Comparison of ENCODE assay signal across 20 cellular contexts in the genomic region with DNA sequence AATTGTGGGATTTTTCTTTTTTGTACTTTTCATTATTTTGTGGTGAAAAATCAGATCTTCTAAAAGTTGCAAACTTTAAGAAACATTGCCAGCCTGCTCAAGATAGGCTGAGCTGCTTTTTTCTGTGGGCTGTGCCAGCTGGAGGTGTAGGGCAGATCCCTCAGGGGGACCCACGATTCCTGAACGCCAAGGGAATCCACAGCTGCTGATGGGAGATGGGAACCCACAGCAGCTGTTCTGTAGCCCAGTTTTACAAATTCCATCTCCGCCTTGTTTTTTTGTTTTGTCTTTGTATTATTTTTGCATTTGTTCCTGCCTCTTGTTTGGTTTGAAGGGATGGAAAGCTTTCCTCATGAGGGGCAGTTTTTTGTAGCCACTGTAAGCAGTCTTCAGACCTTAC.
DNase-seq lines count a peak whose midpoint lies in the region; ATAC-seq and TF ChIP-seq lines count a peak whose summit lies in the region.
"Had no signal": no experiment of that assay in that cellular context is flagged by ENCODE, and none has a peak within 500 bp of the region (broad histone marks: within the 10 kb centered on the region; RNA-seq: fewer than 3 reads in every experiment).

No MANE protein-coding gene starts in this region.

- BruUV-seq in Caco-2 (replicated peaks; lab: Mats Ljungman, UMichigan): no TSS peak

- CTCF ChIA-PET in Caco-2 (lab: Charles Lee): interaction anchor here (0.8 kb wide), 1 partner anchor 774 kb away, joined by 4 read pairs; no protein-coding TSS in a partner anchor

- H3K27ac ChIP-seq in SJCRH30: no peak overlapping the region
- no peak overlapping the region for H3K27ac ChIP-seq in ovary
- H3K27ac ChIP-seq: C4-2B had no signal

- peak overlapping the region; percentile 19 for H3K27ac Mint-ChIP-seq in activated T-cell treated with anti-CD3 and anti-CD28 coated beads, Interleukin-2, amount 50 U/mL, for 24 hours
- H3K27ac Mint-ChIP-seq in progenitor cell of endocrine pancreas (peak overlapping the region; percentile 46), Caco-2 (ENCODE audit: unreplicated experiment) (no peak overlapping the region)

- DNase-seq in activated T-cell treated with anti-CD3 and anti-CD28 coated beads, Interleukin-2, amount 50 U/mL, for 24 hours: no peak
- DNase-seq in activated T-cell treated with anti-CD3 and anti-CD28 coated beads, Interleukin-2, amount 50 U/mL, for 4 hours: no peak
- DNase-seq in SJCRH30 (peak; percentile 17 to 40), progenitor cell of endocrine pancreas (ENCODE audit: low spot score, unreplicated experiment) (no peak), ovary (no peak), Caco-2 (no peak)
- DNase-seq: AML-193, HCEC 1CT, KG1, NCI-H1092 treated with DMSO at 0.1 percent for 48 hours, NCI-H146, NCI-H2227 treated with DMSO at 0.1 percent for 48 hours, NCI-H510A treated with DMSO at 0.1 percent for 48 hours, NCI-H774, OCI-M1, RPMI8226, SHP77 treated with DMSO at 0.1 percent for 48 hours had no signal

- H3K36me3 Mint-ChIP-seq in activated T-cell treated with anti-CD3 and anti-CD28 coated beads, Interleukin-2, amount 50 U/mL, for 24 hours (ENCODE audit: low read depth): peaks cover 11% of the 10 kb centered on the region
- H3K36me3 Mint-ChIP-seq in activated T-cell treated with anti-CD3 and anti-CD28 coated beads, Interleukin-2, amount 50 U/mL, for 4 hours (ENCODE audit: insufficient read depth): no peaks in the 10 kb centered on the region
- H3K36me3 Mint-ChIP-seq in progenitor cell of endocrine pancreas (ENCODE audit: insufficient read depth) (peaks cover 22% of the 10 kb centered on the region), Caco-2 (ENCODE audit: insufficient read depth, unreplicated experiment) (peaks cover 43% of the 10 kb centered on the region)

- H3K27me3 ChIP-seq in Loucy (ENCODE audit: insufficient read depth, low read length, poor library complexity, severe bottlenecking): no peaks in the 10 kb centered on the region
- H3K27me3 ChIP-seq in SJCRH30: no peaks in the 10 kb centered on the region
- H3K27me3 ChIP-seq in ovary: no peaks in the 10 kb centered on the region
- H3K27me3 ChIP-seq in Caco-2 (replicated peaks; ENCODE audit: control insufficient read depth, insufficient read depth, low read length): no peaks in the 10 kb centered on the region

- no peak for TF ChIP-seq EP300 in ovary (IDR thresholded peaks at IDR 0.05)

- POLR2A ChIA-PET in Caco-2 (lab: Charles Lee): interaction anchor here (0.5 kb wide), 1 partner anchor 25 kb away, joined by 6 read pairs; no protein-coding TSS in a partner anchor

- H3K4me3 Mint-ChIP-seq in activated T-cell treated with anti-CD3 and anti-CD28 coated beads, Interleukin-2, amount 50 U/mL, for 24 hours: no peak overlapping the region
- no peak overlapping the region for H3K4me3 Mint-ChIP-seq in activated T-cell treated with anti-CD3 and anti-CD28 coated beads, Interleukin-2, amount 50 U/mL, for 4 hours
- H3K4me3 Mint-ChIP-seq in progenitor cell of endocrine pancreas (ENCODE audit: low read depth) (no peak overlapping the region), Caco-2 (ENCODE audit: unreplicated experiment) (no peak overlapping the region)

- H3K36me3 ChIP-seq in Loucy (ENCODE audit: insufficient read depth, low read length) (no peaks in the 10 kb centered on the region), SJCRH30 (no peaks in the 10 kb centered on the region), ovary (no peaks in the 10 kb centered on the region), Caco-2 (ENCODE audit: control insufficient read depth, insufficient read depth, low read length) (peaks cover 3% of the 10 kb centered on the region)

- H3K4me3 ChIP-seq in Loucy (ENCODE audit: low read length, poor library complexity, severe bottlenecking) (no peak overlapping the region), SJCRH30 (no peak overlapping the region), ovary (no peak overlapping the region), Caco-2 (ENCODE audit: low read depth, low read length) (no peak overlapping the region)

- no peaks in the 10 kb centered on the region for H3K27me3 Mint-ChIP-seq in activated T-cell treated with anti-CD3 and anti-CD28 coated beads, Interleukin-2, amount 50 U/mL, for 24 hours
- H3K27me3 Mint-ChIP-seq in activated T-cell treated with anti-CD3 and anti-CD28 coated beads, Interleukin-2, amount 50 U/mL, for 4 hours (ENCODE audit: low read depth): no peaks in the 10 kb centered on the region
- no peaks in the 10 kb centered on the region for H3K27me3 Mint-ChIP-seq in progenitor cell of endocrine pancreas
- H3K27me3 Mint-ChIP-seq in Caco-2 (ENCODE audit: insufficient read depth, unreplicated experiment): no peaks in the 10 kb centered on the region

- peaks cover 14% of the 10 kb centered on the region for H3K4me1 Mint-ChIP-seq in activated T-cell treated with anti-CD3 and anti-CD28 coated beads, Interleukin-2, amount 50 U/mL, for 24 hours (ENCODE audit: low read depth)
- peaks cover 13% of the 10 kb centered on the region for H3K4me1 Mint-ChIP-seq in activated T-cell treated with anti-CD3 and anti-CD28 coated beads, Interleukin-2, amount 50 U/mL, for 4 hours (ENCODE audit: low read depth)
- H3K4me1 Mint-ChIP-seq in progenitor cell of endocrine pancreas (ENCODE audit: low read depth) (peaks cover 1% of the 10 kb centered on the region), Caco-2 (ENCODE audit: low read depth, unreplicated experiment) (no peaks in the 10 kb centered on the region)

- intact Hi-C loops in ovary (cut with DNase I) (no loop called here), Caco-2 (cut with micrococcal nuclease; ENCODE audit: unreplicated experiment) (no loop called here)

- no peaks in the 10 kb centered on the region for H4K20me1 ChIP-seq in Loucy (ENCODE audit: insufficient read depth, low read length, poor library complexity, severe bottlenecking)

- no peak for ATAC-seq in activated T-cell treated with anti-CD3 and anti-CD28 coated beads, Interleukin-2, amount 50 U/mL, for 4 hours
- no peak for ATAC-seq in GM19452 (IDR thresholded peaks at IDR 0.05; ENCODE audit: unreplicated experiment)

- no peaks in the 10 kb centered on the region for H3K79me2 ChIP-seq in Loucy (ENCODE audit: insufficient read depth, low read length)

- TF ChIP-seq CTCF in Loucy (conservative IDR thresholded peaks at IDR 0.05; ENCODE audit: low read length) (no peak), progenitor cell of endocrine pancreas (IDR thresholded peaks at IDR 0.05; ENCODE audit: unreplicated experiment) (no peak), ovary (IDR thresholded peaks at IDR 0.05) (no peak), Caco-2 (IDR thresholded peaks at IDR 0.05; ENCODE audit: insufficient read depth in 1 of 2, low read depth in 1 of 2, low read length in 1 of 2, severe bottlenecking in 1 of 2, unreplicated experiment in 1 of 2) (no peak)

- 0 out of 2 replicates have a peak overlapping the region, but pooled peaks have one; percentile 23 for H2AFZ ChIP-seq in Loucy (ENCODE audit: low read length)

- H3K4me1 ChIP-seq in Loucy (ENCODE audit: insufficient read depth, low read length, poor library complexity, severe bottlenecking): no peaks in the 10 kb centered on the region
- peaks cover 5% of the 10 kb centered on the region; the same call in 1 of the 2 replicates for H3K4me1 ChIP-seq in SJCRH30
- H3K4me1 ChIP-seq in ovary (ENCODE audit: insufficient read depth): no peaks in the 10 kb centered on the region
- no peaks in the 10 kb centered on the region for H3K4me1 ChIP-seq in Caco-2

- H3K9me3 ChIP-seq in Loucy (ENCODE audit: insufficient read depth, low read depth, low read length) (no peaks in the 10 kb centered on the region), SJCRH30 (replicated peaks) (no peaks in the 10 kb centered on the region), ovary (peaks cover 0 to 5% of the 10 kb centered on the region in 2 donors), Caco-2 (no peaks in the 10 kb centered on the region)

- 10 to 25% (median 12%) methylated on average over 3 of the region's 3 CpGs for whole genome bisulfite sequencing in ovary, 3 donors

- H3K4me2 ChIP-seq in Loucy (ENCODE audit: low read depth, low read length, poor library complexity, severe bottlenecking): no peak overlapping the region

- no peaks in the 10 kb centered on the region for H3K9me2 ChIP-seq in Loucy (replicated peaks; ENCODE audit: low read depth, low read length)

- H3F3A ChIP-seq in Loucy (ENCODE audit: low read depth): no peaks in the 10 kb centered on the region

- peaks cover 7% of the 10 kb centered on the region for H3K9me3 Mint-ChIP-seq in activated T-cell treated with anti-CD3 and anti-CD28 coated beads, Interleukin-2, amount 50 U/mL, for 24 hours
- peaks cover 7% of the 10 kb centered on the region for H3K9me3 Mint-ChIP-seq in activated T-cell treated with anti-CD3 and anti-CD28 coated beads, Interleukin-2, amount 50 U/mL, for 4 hours
- H3K9me3 Mint-ChIP-seq in progenitor cell of endocrine pancreas (ENCODE audit: low read depth) (no peaks in the 10 kb centered on the region), Caco-2 (ENCODE audit: unreplicated experiment) (no peaks in the 10 kb centered on the region)

- TF ChIP-seq POLR2A in ovary (IDR thresholded peaks at IDR 0.05): no peak

- no peak overlapping the region for H3K9ac ChIP-seq in Loucy (ENCODE audit: low read depth, low read length, poor library complexity, severe bottlenecking)

Comparison
In these comparisons a context has a peak if more than half of its experiments do, and no peak if none do; other contexts are left out.
1. DNase-seq: peak in SJCRH30 (2 of 2); none in activated T-cell treated with anti-CD3 and anti-CD28 coated beads, Interleukin-2, amount 50 U/mL, for 24 hours (single experiment), activated T-cell treated with anti-CD3 and anti-CD28 coated beads, Interleukin-2, amount 50 U/mL, for 4 hours (single experiment), progenitor cell of endocrine pancreas (single experiment), ovary (0 of 5) and Caco-2 (0 of 2).